21 cellular contexts compared by ENCODE assay signal in the genomic region with DNA sequence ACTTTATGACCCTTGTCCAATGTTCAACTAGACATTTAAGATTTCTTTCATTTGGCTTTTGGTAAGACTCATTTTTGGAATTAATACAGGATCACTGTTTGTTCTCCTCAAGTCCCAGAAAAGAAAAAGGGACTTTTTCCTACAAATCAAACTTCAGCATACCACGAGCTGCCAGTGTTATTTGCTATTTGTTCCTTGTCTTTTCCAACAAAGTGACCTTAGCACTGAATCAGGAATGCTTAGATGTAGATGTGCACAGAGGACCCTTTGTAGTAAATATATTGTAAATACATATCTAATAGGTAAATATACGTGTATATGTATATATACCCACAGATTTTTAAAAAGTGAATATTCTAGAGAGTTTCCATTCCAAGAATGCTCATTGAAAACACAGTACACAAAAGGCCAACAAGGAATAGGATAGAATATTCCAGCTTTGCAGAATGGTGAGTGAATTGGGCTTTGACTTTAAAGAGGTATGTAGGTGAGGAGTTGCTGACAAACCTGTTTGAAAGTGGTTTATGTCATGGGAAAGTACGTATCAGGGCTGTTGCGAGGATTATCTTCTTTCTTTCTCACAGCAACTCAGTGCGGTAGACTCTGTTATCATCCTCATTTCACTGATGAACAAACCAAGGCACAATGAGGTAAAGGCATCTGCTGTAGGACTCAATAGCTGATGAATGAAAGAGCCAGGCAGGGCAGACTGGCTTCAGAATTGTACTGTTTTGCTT.
DNase-seq lines count a peak whose midpoint lies in the region; ATAC-seq, FAIRE-seq and TF ChIP-seq lines count a peak whose summit lies in the region.
"Had no signal": no experiment of that assay in that cellular context is flagged by ENCODE, and none has a peak within 500 bp of the region (broad histone marks: within the 10 kb centered on the region; RNA-seq: fewer than 3 reads in every experiment).

No MANE protein-coding gene starts in this region.

- peaks cover 51% of the 10 kb centered on the region for H3K4me1 ChIP-seq in mammary epithelial cell (ENCODE audit: insufficient read depth, low read length)

- peaks cover 36% of the 10 kb centered on the region for H3K36me3 Mint-ChIP-seq in MCF 10A (ENCODE audit: insufficient read depth, unreplicated experiment)
- H3K36me3 Mint-ChIP-seq in mesothelial cell of epicardium: peaks cover 9% of the 10 kb centered on the region
- H3K36me3 Mint-ChIP-seq in type B pancreatic cell: peaks cover 21% of the 10 kb centered on the region
- H3K36me3 Mint-ChIP-seq: CD8-positive, alpha-beta T cell had no signal

- H3K27ac ChIP-seq in mammary epithelial cell (ENCODE audit: insufficient read depth, low read depth, low read length): no peak overlapping the region
- H3K27ac ChIP-seq in brain microvascular endothelial cell: peak overlapping the region; percentile 5
- H3K27ac ChIP-seq: KMS-11, Peyer's patch had no signal

- H4K20me1 ChIP-seq in mammary epithelial cell (ENCODE audit: insufficient read depth, low read length): peaks cover 16% of the 10 kb centered on the region

- H3K9ac ChIP-seq in mammary epithelial cell (ENCODE audit: insufficient read depth, low read length): no peak overlapping the region
- H3K9ac ChIP-seq: KMS-11 had no signal

- H3K27me3 Mint-ChIP-seq in MCF 10A (ENCODE audit: insufficient read depth, unreplicated experiment) (no peaks in the 10 kb centered on the region), mesothelial cell of epicardium (ENCODE audit: low read depth) (no peaks in the 10 kb centered on the region), type B pancreatic cell (no peaks in the 10 kb centered on the region)

- H3K79me2 ChIP-seq in mammary epithelial cell (ENCODE audit: insufficient read depth, low read length): peaks cover 90% of the 10 kb centered on the region

- in situ Hi-C loops in mammary epithelial cell (cut with MboI; ENCODE audit: low sequenced_read_pairs in 2 of 2): no loop called here
- in situ Hi-C loops in brain microvascular endothelial cell (cut with HindIII; ENCODE audit: low pct_ligation_motif_present, low sequenced_read_pairs): no loop called here

- H3K9me3 ChIP-seq in mammary epithelial cell (replicated peaks; ENCODE audit: insufficient read depth, low read length): no peaks in the 10 kb centered on the region
- H3K9me3 ChIP-seq: Peyer's patch had no signal

- H3K27ac Mint-ChIP-seq in MCF 10A (ENCODE audit: low read depth, unreplicated experiment): peak overlapping the region; percentile 18
- peak overlapping the region; percentile 43 for H3K27ac Mint-ChIP-seq in mesothelial cell of epicardium
- H3K27ac Mint-ChIP-seq in type B pancreatic cell: peak overlapping the region; percentile 51
- H3K27ac Mint-ChIP-seq: CD8-positive, alpha-beta T cell had no signal

- TF ChIP-seq CTCF in MCF 10A (IDR thresholded peaks at IDR 0.05; ENCODE audit: unreplicated experiment) (no peak), mammary epithelial cell (conservative IDR thresholded peaks at IDR 0.05 in 1 of 2, IDR thresholded peaks at IDR 0.05 in 1 of 2; ENCODE audit: extremely low read depth in 1 of 2, insufficient read depth in 1 of 2, low read depth in 1 of 2, low read length in 2 of 2) (no peak), brain microvascular endothelial cell (IDR thresholded peaks at IDR 0.05; ENCODE audit: low read depth, low read length, missing control alignments) (no peak), mesothelial cell of epicardium (IDR thresholded peaks at IDR 0.05; ENCODE audit: unreplicated experiment) (no peak), type B pancreatic cell (conservative IDR thresholded peaks at IDR 0.05) (no peak)

- intact Hi-C loops in MCF 10A (cut with micrococcal nuclease) (no loop called here), mammary epithelial cell (cut with micrococcal nuclease) (no loop called here)

- POLR2A ChIA-PET in MCF 10A (lab: Yijun Ruan, JAX): interaction anchor here (0.8 to 1.0 kb wide), 2 partner anchors 9 to 15 kb away, joined by 4 read pairs; no protein-coding TSS in a partner anchor

- TF ChIP-seq POLR2A in GM12891 (IDR thresholded peaks at IDR 0.05; ENCODE audit: low read depth, low read length): no peak

- H3K4me1 Mint-ChIP-seq in MCF 10A (ENCODE audit: insufficient read depth, unreplicated experiment): peaks cover 58% of the 10 kb centered on the region
- H3K4me1 Mint-ChIP-seq in mesothelial cell of epicardium: peaks cover 57% of the 10 kb centered on the region
- peaks cover 58% of the 10 kb centered on the region for H3K4me1 Mint-ChIP-seq in type B pancreatic cell (ENCODE audit: unreplicated experiment)

- BruUV-seq in MCF 10A (replicated peaks; lab: Mats Ljungman, UMichigan) (no TSS peak), mammary epithelial cell (replicated peaks; lab: Mats Ljungman, UMichigan) (no TSS peak)

- WGBS in mammary epithelial cell (ENCODE audit: low coverage, missing lambda C conversion rate): 96% methylated on average over 5 of the region's 5 CpGs

- H3K4me3 Mint-ChIP-seq in MCF 10A (ENCODE audit: unreplicated experiment) (no peak overlapping the region), mesothelial cell of epicardium (no peak overlapping the region), type B pancreatic cell (no peak overlapping the region)
- H3K4me3 Mint-ChIP-seq: CD8-positive, alpha-beta T cell had no signal

- H3K4me3 ChIP-seq in mammary epithelial cell (replicated peaks in 1 of 3; ENCODE audit: insufficient read depth in 1 of 3, low read depth in 2 of 3, low read length in 3 of 3) (no peak overlapping the region), brain microvascular endothelial cell (ENCODE audit: low read depth, low read length) (no peak overlapping the region)
- H3K4me3 ChIP-seq: GM12878, Peyer's patch had no signal

- DNase-seq in MCF 10A (ENCODE audit: unreplicated experiment) (no peak), mammary epithelial cell (no peak), brain microvascular endothelial cell (no peak), mesothelial cell of epicardium (ENCODE audit: low spot score in 2 of 2, unreplicated experiment in 2 of 2) (no peak), type B pancreatic cell (ENCODE audit: extremely low spot score, unreplicated experiment) (no peak), GM12891 (ENCODE audit: insufficient read length, low spot score) (no peak), NK-92 (lab: John Stamatoyannopoulos, UW; ENCODE audit: unreplicated experiment) (no peak), left lobe of liver (ENCODE audit: low spot score) (no peak)
- DNase-seq: 8988T; CD8-positive, alpha-beta T cell; DMS79 treated with DMSO at 0.1 percent for 48 hours; HCEC 1CT; NCI-H1092; NCI-H146; NCI-H510A treated with DMSO at 0.1 percent for 48 hours; Peyer's patch; SHP77 treated with DMSO at 0.1 percent for 48 hours had no signal

- H3K36me3 ChIP-seq in mammary epithelial cell (ENCODE audit: insufficient read depth, low read length): peaks cover 24% of the 10 kb centered on the region
- peaks cover 7% of the 10 kb centered on the region for H3K36me3 ChIP-seq in brain microvascular endothelial cell (replicated peaks)
- H3K36me3 ChIP-seq: Peyer's patch had no signal

- ATAC-seq in left lobe of liver: no peak
- ATAC-seq: CD8-positive, alpha-beta T cell; GM12878 had no signal

- CTCF ChIA-PET in MCF 10A (lab: Yijun Ruan, JAX): interaction anchor here (1.1 to 2.0 kb wide), 3 partner anchors 8 to 333 kb away, joined by 3 to 9 read pairs (median 3); no protein-coding TSS in a partner anchor
- CTCF ChIA-PET in mammary epithelial cell (lab: Charles Lee; ENCODE audit: low non-redundant PET): no interaction called here

- H3K27me3 ChIP-seq in mammary epithelial cell (ENCODE audit: insufficient read depth, low read length): no peaks in the 10 kb centered on the region
- H3K27me3 ChIP-seq in brain microvascular endothelial cell (replicated peaks): no peaks in the 10 kb centered on the region
- H3K27me3 ChIP-seq: Peyer's patch had no signal

- dilution Hi-C loops in mammary epithelial cell (cut with HindIII; ENCODE audit: low sequenced_read_pairs): no loop called here

- no peak overlapping the region for H3K4me2 ChIP-seq in mammary epithelial cell (ENCODE audit: insufficient read depth, low read depth, low read length)
- H3K4me2 ChIP-seq: KMS-11 had no signal

- no peak for FAIRE-seq in GM12891 (lab: Jason Lieb, UNC)
- FAIRE-seq: D721Med, GM12878, GM18507 had no signal

- no peak overlapping the region for H2AFZ ChIP-seq in mammary epithelial cell (ENCODE audit: low read depth, low read length)

- H3K9me3 Mint-ChIP-seq in MCF 10A (ENCODE audit: unreplicated experiment) (no peaks in the 10 kb centered on the region), mesothelial cell of epicardium (no peaks in the 10 kb centered on the region), type B pancreatic cell (no peaks in the 10 kb centered on the region)
- H3K9me3 Mint-ChIP-seq: CD8-positive, alpha-beta T cell had no signal

TF ChIP-seq in GM12891, 5 proteins besides CTCF, POLR2A, EP300 and RAD21:
- TF ChIP-seq TAF1 (IDR thresholded peaks at IDR 0.05; ENCODE audit: low read depth, low read length): no peak
- no peak for TF ChIP-seq POLR2AphosphoS5 (IDR thresholded peaks at IDR 0.05; ENCODE audit: low read depth, low read length)
- TF ChIP-seq PAX5 (IDR thresholded peaks at IDR 0.05; ENCODE audit: insufficient read depth, low read length, severe bottlenecking): no peak
- no peak for TF ChIP-seq POU2F2 (IDR thresholded peaks at IDR 0.05; ENCODE audit: low read depth, low read length)
- no peak for TF ChIP-seq SPI1 (IDR thresholded peaks at IDR 0.05; ENCODE audit: low read depth, low read length)
